In the genomic region with DNA sequence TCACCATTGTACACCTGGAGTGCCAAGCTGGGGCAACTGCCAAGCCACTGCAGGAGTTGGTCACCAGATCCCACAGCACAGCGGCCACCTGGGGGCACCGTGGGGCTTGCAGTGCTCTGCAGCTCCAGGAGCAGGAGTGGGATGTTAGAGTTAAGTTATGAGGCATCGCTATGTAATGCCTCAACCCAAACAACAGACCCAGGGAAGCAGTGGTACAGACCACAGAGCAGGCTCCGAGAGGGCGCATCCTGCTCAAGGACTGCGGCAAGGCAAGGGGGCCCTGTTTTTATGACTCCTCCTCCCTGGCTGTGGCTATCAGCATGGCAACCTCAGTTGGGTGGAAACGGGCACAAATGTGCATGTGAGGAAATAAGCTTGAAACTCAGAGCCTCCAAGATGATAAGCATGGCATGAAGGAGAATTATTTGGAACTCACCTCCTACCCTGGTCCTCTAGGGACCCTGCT, we compare ENCODE assay signal across 8 cellular contexts.
DNase-seq lines count a peak whose midpoint lies in the region; FAIRE-seq and TF ChIP-seq lines count a peak whose summit lies in the region.

No MANE protein-coding gene starts in this region.

- H3K27me3 ChIP-seq in bronchial epithelial cell (ENCODE audit: control insufficient read depth, insufficient read depth, low read length): no peaks in the 10 kb centered on the region
- H3K27me3 ChIP-seq in kidney epithelial cell (ENCODE audit: control insufficient read depth, insufficient read depth, low read length): no peaks in the 10 kb centered on the region

- FAIRE-seq in bronchial epithelial cell (lab: Jason Lieb, UNC): no peak

- no peaks in the 10 kb centered on the region for H3K36me3 ChIP-seq in bronchial epithelial cell (ENCODE audit: control insufficient read depth, insufficient read depth, low read length)
- H3K36me3 ChIP-seq in kidney epithelial cell (ENCODE audit: control insufficient read depth, insufficient read depth, low read length): no peaks in the 10 kb centered on the region

- H3K4me3 ChIP-seq in bronchial epithelial cell (ENCODE audit: low read depth, low read length) (no peak overlapping the region), kidney epithelial cell (ENCODE audit: low read depth, low read length) (no peak overlapping the region)

- peak; percentile 78 for TF ChIP-seq CTCF in bronchial epithelial cell (IDR thresholded peaks at IDR 0.05; ENCODE audit: insufficient read depth, low read length, severe bottlenecking)
- peak; percentile 85 for TF ChIP-seq CTCF in kidney epithelial cell (IDR thresholded peaks at IDR 0.05; ENCODE audit: insufficient read depth, low read length, poor library complexity, severe bottlenecking)

- peak; percentile 67 for DNase-seq in DMS153 (lab: John Stamatoyannopoulos, UW)
- no peak for DNase-seq in DMS153 treated with DMSO at 0.1 percent for 48 hours (lab: John Stamatoyannopoulos, UW; ENCODE audit: unreplicated experiment)
- DNase-seq in NCI-H2107 treated with DMSO at 0.1 percent for 48 hours (lab: John Stamatoyannopoulos, UW; ENCODE audit: unreplicated experiment): peak; percentile 78
- DNase-seq in activated CD4-positive, CD25-positive, alpha-beta regulatory T cell treated with anti-CD3 and anti-CD28 coated beads, Interleukin-2, amount 50 U/mL, for 72 hours: peak; percentile 55
- peak; percentile 78 for DNase-seq in bronchial epithelial cell (ENCODE audit: low read depth)
- DNase-seq in kidney epithelial cell (ENCODE audit: low read depth): peak; percentile 83
- peak; percentile 66 to 69 for DNase-seq in stimulated activated CD4-positive, alpha-beta T cell treated with anti-CD3 and anti-CD28 coated beads, Interleukin-15, amount 100 ng/mL, for 48 hours (ENCODE audit: low read depth in 2 of 2)
- no peak for DNase-seq in KG1 (lab: John Stamatoyannopoulos, UW)

Comparison
In these comparisons a context has a peak if more than half of its experiments do, and no peak if none do; other contexts are left out.
1. DNase-seq: peak in DMS153 (single experiment), NCI-H2107 treated with DMSO at 0.1 percent for 48 hours (single experiment), activated CD4-positive, CD25-positive, alpha-beta regulatory T cell treated with anti-CD3 and anti-CD28 coated beads, Interleukin-2, amount 50 U/mL, for 72 hours (single experiment), bronchial epithelial cell (single experiment), kidney epithelial cell (single experiment) and stimulated activated CD4-positive, alpha-beta T cell treated with anti-CD3 and anti-CD28 coated beads, Interleukin-15, amount 100 ng/mL, for 48 hours (2 of 2); none in DMS153 treated with DMSO at 0.1 percent for 48 hours (single experiment) and KG1 (single experiment).